In the genomic region with DNA sequence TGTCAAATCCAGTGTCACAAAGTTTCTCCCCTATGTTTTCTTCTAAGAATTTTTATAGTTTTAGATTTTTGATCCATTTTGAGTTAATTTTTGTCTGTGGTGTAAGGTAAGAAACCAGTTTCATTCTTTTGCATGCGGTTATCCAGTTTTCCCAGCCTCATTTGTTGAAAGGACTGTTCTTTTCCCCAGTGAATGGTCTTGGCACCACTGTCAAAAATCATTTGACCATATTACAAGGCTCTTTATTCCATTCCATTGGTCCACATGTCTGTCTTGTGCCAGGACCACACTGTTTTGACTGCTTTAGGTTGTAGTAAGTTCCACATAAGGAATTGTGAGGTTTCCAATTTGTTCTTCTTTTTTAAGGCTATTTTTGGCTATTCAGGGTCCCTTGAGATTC, we compare ENCODE assay signal across 26 cellular contexts.
"Had no signal": no experiment of that assay in that cellular context is flagged by ENCODE, and none has a peak within 500 bp of the region (broad histone marks: within the 10 kb centered on the region; RNA-seq: fewer than 3 reads in every experiment).

No MANE protein-coding gene starts in this region.

- ATAC-seq: naive thymus-derived CD4-positive, alpha-beta T cell; natural killer cell treated with Interleukin-12 subunit alpha and Interleukin-12 subunit beta and Interleukin-15 and Interleukin-18, amount 100 ng/mL, for 72 hours; psoas muscle; right cardiac atrium; right lobe of liver; stimulated activated naive B cell treated with anti-CD40 and anti-IgM and Interleukin-4, amounts not matched to agents 10 μg/mL and 1 μg/mL and 100 μg/mL, for 72 hours had no signal

- H3K4me3 ChIP-seq: neural progenitor cell, ovary, psoas muscle, right lobe of liver, sigmoid colon, stomach, thoracic aorta, thyroid gland, tibial nerve, upper lobe of left lung, vagina had no signal

- DNase-seq: naive thymus-derived CD4-positive, alpha-beta T cell; nephron progenitor cell; occipital lobe; ovary; psoas muscle; right cardiac atrium; right lobe of liver; sigmoid colon; small intestine; stimulated activated CD4-positive, alpha-beta T cell treated with anti-CD3 and anti-CD28 coated beads, Interleukin-1b, Interleukin-23, amount 100 ng/mL, for 48 hours; stimulated activated CD4-positive, alpha-beta T cell treated with anti-CD3 and anti-CD28 coated beads, Interleukin-4, amount 100 ng/mL, for 1 hour; stimulated activated CD4-positive, alpha-beta T cell treated with anti-CD3 and anti-CD28 coated beads, Interleukin-4, amount 100 ng/mL, for 4 hours; stimulated activated CD8-positive, alpha-beta memory T cell treated with anti-CD3 and anti-CD28 coated beads, Interleukin-4, amount 100 ng/mL, for 48 hours; stimulated activated naive B cell treated with anti-CD40 and anti-IgM and Interleukin-4, amounts not matched to agents 10 μg/mL and 1 μg/mL and 100 μg/mL, for 72 hours; stimulated activated naive CD4-positive, alpha-beta T cell treated with Interleukin-2 at 50 U/mL for 16 hours; stomach; thyroid gland; trophoblast cell; upper lobe of left lung had no signal

- H3K9me3 ChIP-seq: ovary, psoas muscle, right lobe of liver, thoracic aorta, thyroid gland, vagina had no signal

- H3K4me2 ChIP-seq: neural progenitor cell had no signal

- H3K9ac ChIP-seq: neural progenitor cell, parathyroid adenoma had no signal

- H3K27ac ChIP-seq: neural progenitor cell, ovary, parathyroid adenoma, psoas muscle, right lobe of liver, sigmoid colon, stomach, thoracic aorta, thyroid gland, tibial nerve, upper lobe of left lung, vagina had no signal

- H3K4me3 Mint-ChIP-seq: natural killer cell treated with Interleukin-12 subunit alpha and Interleukin-12 subunit beta and Interleukin-15 and Interleukin-18, amount 100 ng/mL, for 72 hours; nephron progenitor cell; neural progenitor cell; stimulated activated naive B cell treated with anti-CD40 and anti-IgM and Interleukin-4, amounts not matched to agents 10 μg/mL and 1 μg/mL and 100 μg/mL, for 72 hours; stimulated activated naive CD8-positive, alpha-beta T cell treated with anti-CD3 and anti-CD28 coated beads, Interleukin-15, Interleukin-2, amounts not matched to agents 100 ng/mL and 50 ng/mL, for 24 hours had no signal

- H3K36me3 ChIP-seq: neural progenitor cell, ovary, right lobe of liver, sigmoid colon, stomach, thoracic aorta, thyroid gland, tibial nerve, upper lobe of left lung, vagina had no signal

- H3K27me3 ChIP-seq: neural progenitor cell, ovary, right lobe of liver, sigmoid colon, stomach, thyroid gland, tibial nerve, upper lobe of left lung, vagina had no signal

- H2AFZ ChIP-seq: neural progenitor cell, parathyroid adenoma had no signal

- H3K27ac Mint-ChIP-seq: natural killer cell treated with Interleukin-12 subunit alpha and Interleukin-12 subunit beta and Interleukin-15 and Interleukin-18, amount 100 ng/mL, for 72 hours; nephron progenitor cell; neural progenitor cell; stimulated activated naive B cell treated with anti-CD40 and anti-IgM and Interleukin-4, amounts not matched to agents 10 μg/mL and 1 μg/mL and 100 μg/mL, for 72 hours; stimulated activated naive CD8-positive, alpha-beta T cell treated with anti-CD3 and anti-CD28 coated beads, Interleukin-15, Interleukin-2, amounts not matched to agents 100 ng/mL and 50 ng/mL, for 24 hours had no signal

- H3K4me1 ChIP-seq: neural progenitor cell, parathyroid adenoma had no signal
